In genomic region chr11:67405196-67405567, GRCh38 we compare ENCODE assay signal across 13 cellular contexts. TPM values are rescaled to one million over a fixed set of nuclear protein-coding genes. Genes with fewer than 3 reads are reported as not detected.
A peak's percentile ranks its signal among the peaks of the same experiment; 100 is the strongest.
DNase-seq lines count a peak whose midpoint lies in the region; ATAC-seq and TF ChIP-seq lines count a peak whose summit lies in the region.
"Had no signal": no experiment of that assay in that cellular context is flagged by ENCODE, and none has a peak within 500 bp of the region (broad histone marks: within the 10 kb centered on the region; RNA-seq: fewer than 3 reads in every experiment).

No MANE protein-coding gene starts in this region.

- peaks cover 51% of the 10 kb centered on the region for H3K36me3 Mint-ChIP-seq in activated T-helper 2 cell treated with anti-CD3 and anti-CD28 coated beads, Interferon-gamma antibody, Interleukin-2, Interleukin-4, amounts not matched to agents 10 μg/mL and 5 μg/mL and 100 μg/mL, durations not matched to agents 14 hours and 24 hours and 36 hours (ENCODE audit: low read depth)
- H3K36me3 Mint-ChIP-seq: neural progenitor cell had no signal

- ATAC-seq in GM18909 (IDR thresholded peaks at IDR 0.05; ENCODE audit: poor library complexity, unreplicated experiment) (no peak), GM19467 (IDR thresholded peaks at IDR 0.05; ENCODE audit: unreplicated experiment) (no peak)
- ATAC-seq: PC-3 had no signal

- no peaks in the 10 kb centered on the region for H3K9me3 ChIP-seq in BLaER1
- H3K9me3 ChIP-seq in mesenchymal stem cell (ENCODE audit: control insufficient read depth, low read length), result no peaks in the 10 kb centered on the region

- H2BK12ac ChIP-seq in mesenchymal stem cell (ENCODE audit: low read length in 2 of 2), result no peak overlapping the region

- no peak overlapping the region for H3K14ac ChIP-seq in mesenchymal stem cell (ENCODE audit: low read length in 2 of 2)

- H3K27me3 ChIP-seq in BLaER1 (no peaks in the 10 kb centered on the region), mesenchymal stem cell (ENCODE audit: control insufficient read depth in 1 of 2, insufficient read depth in 1 of 2, low read length in 2 of 2) (peaks cover 6 to 43% of the 10 kb centered on the region in 2 experiments)
- H3K27me3 ChIP-seq: neural progenitor cell had no signal

- 100% methylated on average over 6 of the region's 6 CpGs for WGBS in mesenchymal stem cell

- no peak overlapping the region for H2BK15ac ChIP-seq in mesenchymal stem cell (ENCODE audit: low read depth, poor library complexity, severe bottlenecking)

- no peak overlapping the region for H2BK5ac ChIP-seq in mesenchymal stem cell (ENCODE audit: low read depth, low read length, poor library complexity, severe bottlenecking)

- H3K18ac ChIP-seq in mesenchymal stem cell (ENCODE audit: low read depth in 1 of 2, low read length in 2 of 2), result peak overlapping the region in 1 of 2 experiments; percentile 1

- no peak for TF ChIP-seq CTCF in GM20000 (IDR thresholded peaks at IDR 0.05; ENCODE audit: extremely low read depth, missing control alignments)

- H3K4me2 ChIP-seq in BLaER1 (peak overlapping the region; percentile 100), mesenchymal stem cell (ENCODE audit: low read length, poor library complexity, severe bottlenecking) (no peak overlapping the region)
- H3K4me2 ChIP-seq: neural progenitor cell had no signal

- no peaks in the 10 kb centered on the region for H3K27me3 Mint-ChIP-seq in activated T-helper 2 cell treated with anti-CD3 and anti-CD28 coated beads, Interferon-gamma antibody, Interleukin-2, Interleukin-4, amounts not matched to agents 10 μg/mL and 5 μg/mL and 100 μg/mL, durations not matched to agents 14 hours and 24 hours and 36 hours (ENCODE audit: low read depth)

- peak; percentile 11 for DNase-seq in GM20000 (ENCODE audit: low spot score)
- DNase-seq in activated T-helper 2 cell treated with anti-CD3 and anti-CD28 coated beads, Interferon-gamma antibody, Interleukin-2, Interleukin-4, amounts not matched to agents 10 μg/mL and 5 μg/mL and 100 μg/mL, durations not matched to agents 14 hours and 24 hours and 36 hours (ENCODE audit: low spot score), result no peak
- DNase-seq in mesenchymal stem cell, result no peak
- DNase-seq in GF-D8 (lab: John Stamatoyannopoulos, UW), result no peak
- no peak for DNase-seq in hippocampal formation (lab: John Stamatoyannopoulos, UW)
- DNase-seq: endodermal cell, PC-3 had no signal

- peak overlapping the region; percentile 90 for H3K27ac Mint-ChIP-seq in activated T-helper 2 cell treated with anti-CD3 and anti-CD28 coated beads, Interferon-gamma antibody, Interleukin-2, Interleukin-4, amounts not matched to agents 10 μg/mL and 5 μg/mL and 100 μg/mL, durations not matched to agents 14 hours and 24 hours and 36 hours
- H3K27ac Mint-ChIP-seq: endodermal cell had no signal

- intact Hi-C loops in activated T-helper 2 cell treated with anti-CD3 and anti-CD28 coated beads, Interferon-gamma antibody, Interleukin-2, Interleukin-4, amounts not matched to agents 10 μg/mL and 5 μg/mL and 100 μg/mL, durations not matched to agents 14 hours and 24 hours and 36 hours (cut with micrococcal nuclease), result loop anchor here (2.0 kb wide), 1 partner anchor 16 kb away; no protein-coding TSS in a partner anchor

- H3K4me1 Mint-ChIP-seq in activated T-helper 2 cell treated with anti-CD3 and anti-CD28 coated beads, Interferon-gamma antibody, Interleukin-2, Interleukin-4, amounts not matched to agents 10 μg/mL and 5 μg/mL and 100 μg/mL, durations not matched to agents 14 hours and 24 hours and 36 hours (ENCODE audit: low read depth), result peaks cover 49% of the 10 kb centered on the region

- H3K27ac ChIP-seq in BLaER1, result peak overlapping the region; percentile 97
- no peak overlapping the region for H3K27ac ChIP-seq in mesenchymal stem cell (ENCODE audit: low read length, poor library complexity, severe bottlenecking)
- H3K27ac ChIP-seq: neural progenitor cell had no signal

- peak overlapping the region; percentile 9 for H4K91ac ChIP-seq in mesenchymal stem cell (ENCODE audit: low read length)

- no peak overlapping the region for H3K4ac ChIP-seq in mesenchymal stem cell (ENCODE audit: low read depth in 1 of 2, low read length in 2 of 2)

- no peak overlapping the region for H3K23ac ChIP-seq in mesenchymal stem cell (ENCODE audit: low read length in 2 of 2)

- H3K79me1 ChIP-seq in mesenchymal stem cell (replicated peaks; ENCODE audit: low read length, poor library complexity, severe bottlenecking), result no peaks in the 10 kb centered on the region

- no peak overlapping the region for H2AFZ ChIP-seq in mesenchymal stem cell (ENCODE audit: low read depth, low read length)
- H2AFZ ChIP-seq: neural progenitor cell had no signal

- H3K36me3 ChIP-seq in BLaER1 (peaks cover 14% of the 10 kb centered on the region), mesenchymal stem cell (ENCODE audit: control insufficient read depth in 1 of 2, insufficient read depth in 2 of 2, low read depth in 1 of 2, low read length in 2 of 2) (peaks cover 3 to 5% of the 10 kb centered on the region in 2 experiments)
- H3K36me3 ChIP-seq: neural progenitor cell had no signal

- H3K4me3 ChIP-seq in BLaER1 (peak overlapping the region; percentile 70), mesenchymal stem cell (ENCODE audit: insufficient read depth in 1 of 2, low read depth in 1 of 2, low read length in 2 of 2) (no peak overlapping the region)
- H3K4me3 ChIP-seq: neural progenitor cell had no signal

- peak overlapping the region; percentile 87 for H3K9ac ChIP-seq in BLaER1
- no peak overlapping the region for H3K9ac ChIP-seq in mesenchymal stem cell (ENCODE audit: low read length)
- H3K9ac ChIP-seq: neural progenitor cell had no signal

- no peak overlapping the region for H4K8ac ChIP-seq in mesenchymal stem cell (ENCODE audit: low read length)

- H4K20me1 ChIP-seq in BLaER1, result peaks cover 12% of the 10 kb centered on the region

- H3K4me1 ChIP-seq in BLaER1, result peaks cover 91% of the 10 kb centered on the region
- H3K4me1 ChIP-seq in mesenchymal stem cell (ENCODE audit: control insufficient read depth, insufficient read depth, low read depth, low read length), result peaks cover 18% of the 10 kb centered on the region

- no peaks in the 10 kb centered on the region for H3K9me3 Mint-ChIP-seq in activated T-helper 2 cell treated with anti-CD3 and anti-CD28 coated beads, Interferon-gamma antibody, Interleukin-2, Interleukin-4, amounts not matched to agents 10 μg/mL and 5 μg/mL and 100 μg/mL, durations not matched to agents 14 hours and 24 hours and 36 hours
- H3K9me3 Mint-ChIP-seq: endodermal cell, neural progenitor cell had no signal

- H2BK120ac ChIP-seq in mesenchymal stem cell (ENCODE audit: low read depth, low read length), result no peak overlapping the region

- H2AK5ac ChIP-seq in mesenchymal stem cell (ENCODE audit: low read length, severe bottlenecking), result no peak overlapping the region

- peak overlapping the region; percentile 97 for H3K4me3 Mint-ChIP-seq in activated T-helper 2 cell treated with anti-CD3 and anti-CD28 coated beads, Interferon-gamma antibody, Interleukin-2, Interleukin-4, amounts not matched to agents 10 μg/mL and 5 μg/mL and 100 μg/mL, durations not matched to agents 14 hours and 24 hours and 36 hours (ENCODE audit: low read depth)
- H3K4me3 Mint-ChIP-seq: endodermal cell had no signal

RNA-seq across cellular contexts. Expression of gene TBC1D10C, which starts 1.3 kb away (rescaled TPM):
- total RNA-seq in activated T-helper 2 cell treated with anti-CD3 and anti-CD28 coated beads, Interferon-gamma antibody, Interleukin-2, Interleukin-4, amounts not matched to agents 10 μg/mL and 5 μg/mL and 100 μg/mL, durations not matched to agents 14 hours and 24 hours and 36 hours, result 112 and 118 TPM in 2 replicates
- polyA plus RNA-seq in mesenchymal stem cell (2013, experiment 1 of 2), result not detected
- not detected for polyA plus RNA-seq in mesenchymal stem cell (2013, experiment 2 of 2)
- total RNA-seq: M059J, PC-3 had no signal

RNA-seq across cellular contexts. Expression of gene PPP1CA, which starts 3.5 kb away (rescaled TPM):
- 250 and 262 TPM in 2 replicates for total RNA-seq in activated T-helper 2 cell treated with anti-CD3 and anti-CD28 coated beads, Interferon-gamma antibody, Interleukin-2, Interleukin-4, amounts not matched to agents 10 μg/mL and 5 μg/mL and 100 μg/mL, durations not matched to agents 14 hours and 24 hours and 36 hours
- polyA plus RNA-seq in mesenchymal stem cell (2013, experiment 1 of 2), result 157 TPM
- polyA plus RNA-seq in mesenchymal stem cell (2013, experiment 2 of 2), result 161 TPM

RNA-seq across cellular contexts. Expression of gene CARNS1, which starts 10.3 kb away (rescaled TPM):
- 0.51 and 0.68 TPM in 2 replicates for total RNA-seq in activated T-helper 2 cell treated with anti-CD3 and anti-CD28 coated beads, Interferon-gamma antibody, Interleukin-2, Interleukin-4, amounts not matched to agents 10 μg/mL and 5 μg/mL and 100 μg/mL, durations not matched to agents 14 hours and 24 hours and 36 hours
- 0.11 TPM for polyA plus RNA-seq in mesenchymal stem cell (2013, experiment 1 of 2)
- polyA plus RNA-seq in mesenchymal stem cell (2013, experiment 2 of 2), result 0.07 TPM
- total RNA-seq: G401 had no signal

RNA-seq across cellular contexts. Expression of gene RAD9A, which starts 13.4 kb away (rescaled TPM):
- total RNA-seq in activated T-helper 2 cell treated with anti-CD3 and anti-CD28 coated beads, Interferon-gamma antibody, Interleukin-2, Interleukin-4, amounts not matched to agents 10 μg/mL and 5 μg/mL and 100 μg/mL, durations not matched to agents 14 hours and 24 hours and 36 hours, result 32.1 and 34.1 TPM in 2 replicates
- 8.5 TPM for polyA plus RNA-seq in mesenchymal stem cell (2013, experiment 1 of 2)
- 7.7 TPM for polyA plus RNA-seq in mesenchymal stem cell (2013, experiment 2 of 2)

RNA-seq across cellular contexts. Expression of gene RPS6KB2, which starts 23.1 kb away (rescaled TPM):
- 67.6 and 70.2 TPM in 2 replicates for total RNA-seq in activated T-helper 2 cell treated with anti-CD3 and anti-CD28 coated beads, Interferon-gamma antibody, Interleukin-2, Interleukin-4, amounts not matched to agents 10 μg/mL and 5 μg/mL and 100 μg/mL, durations not matched to agents 14 hours and 24 hours and 36 hours
- polyA plus RNA-seq in mesenchymal stem cell (2013, experiment 1 of 2), result 35.0 TPM
- polyA plus RNA-seq in mesenchymal stem cell (2013, experiment 2 of 2), result 33.7 TPM
